Comparison of ENCODE assay signal across 1 cellular context in genomic region chr20:33857722-33858563, GRCh38.
TF ChIP-seq lines count a peak whose summit lies in the region.

No MANE protein-coding gene starts in this region.

TF ChIP-seq in HepG2, 621 proteins besides CTCF, POLR2A, EP300 and RAD21 (continues in another document):
- no peak for TF ChIP-seq STAG1 (CRISPR knock-in tag; IDR thresholded peaks at IDR 0.05)
- no peak for TF ChIP-seq MXD4 (CRISPR knock-in tag; IDR thresholded peaks at IDR 0.05)
- TF ChIP-seq, protein P1, sequence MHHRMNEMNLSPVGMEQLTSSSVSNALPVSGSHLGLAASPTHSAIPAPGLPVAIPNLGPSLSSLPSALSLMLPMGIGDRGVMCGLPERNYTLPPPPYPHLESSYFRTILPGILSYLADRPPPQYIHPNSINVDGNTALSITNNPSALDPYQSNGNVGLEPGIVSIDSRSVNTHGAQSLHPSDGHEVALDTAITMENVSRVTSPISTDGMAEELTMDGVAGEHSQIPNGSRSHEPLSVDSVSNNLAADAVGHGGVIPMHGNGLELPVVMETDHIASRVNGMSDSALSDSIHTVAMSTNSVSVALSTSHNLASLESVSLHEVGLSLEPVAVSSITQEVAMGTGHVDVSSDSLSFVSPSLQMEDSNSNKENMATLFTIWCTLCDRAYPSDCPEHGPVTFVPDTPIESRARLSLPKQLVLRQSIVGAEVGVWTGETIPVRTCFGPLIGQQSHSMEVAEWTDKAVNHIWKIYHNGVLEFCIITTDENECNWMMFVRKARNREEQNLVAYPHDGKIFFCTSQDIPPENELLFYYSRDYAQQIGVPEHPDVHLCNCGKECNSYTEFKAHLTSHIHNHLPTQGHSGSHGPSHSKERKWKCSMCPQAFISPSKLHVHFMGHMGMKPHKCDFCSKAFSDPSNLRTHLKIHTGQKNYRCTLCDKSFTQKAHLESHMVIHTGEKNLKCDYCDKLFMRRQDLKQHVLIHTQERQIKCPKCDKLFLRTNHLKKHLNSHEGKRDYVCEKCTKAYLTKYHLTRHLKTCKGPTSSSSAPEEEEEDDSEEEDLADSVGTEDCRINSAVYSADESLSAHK (CRISPR knock-in tag; IDR thresholded peaks at IDR 0.05; ENCODE audit: borderline replicate concordance): no peak
- TF ChIP-seq ZNF577 (CRISPR knock-in tag; IDR thresholded peaks at IDR 0.05; ENCODE audit: borderline replicate concordance, low read depth): no peak
- peak; percentile 44; the same call in 1 of the 2 replicates for TF ChIP-seq KDM5B (CRISPR knock-in tag; IDR thresholded peaks at IDR 0.05; ENCODE audit: borderline replicate concordance)
- no peak for TF ChIP-seq HIVEP1 (CRISPR knock-in tag; IDR thresholded peaks at IDR 0.05)
- no peak for TF ChIP-seq BORCS8-MEF2B (CRISPR knock-in tag; IDR thresholded peaks at IDR 0.05)
- no peak for TF ChIP-seq CEBPB (IDR thresholded peaks at IDR 0.05; ENCODE audit: borderline replicate concordance, low read depth, low read length)
- no peak for TF ChIP-seq NCOA1 (CRISPR knock-in tag; IDR thresholded peaks at IDR 0.05)
- no peak for TF ChIP-seq KDM6A (CRISPR knock-in tag; IDR thresholded peaks at IDR 0.05; ENCODE audit: low read depth)
- no peak for TF ChIP-seq ZFP37 (CRISPR knock-in tag; IDR thresholded peaks at IDR 0.05; ENCODE audit: borderline replicate concordance)
- TF ChIP-seq PLRG1 (conservative IDR thresholded peaks at IDR 0.05): no peak
- TF ChIP-seq FOXK2 (IDR thresholded peaks at IDR 0.05): no peak
- TF ChIP-seq ZFP90 (CRISPR knock-in tag; IDR thresholded peaks at IDR 0.05; ENCODE audit: borderline replicate concordance): no peak
- TF ChIP-seq MIER2 (CRISPR knock-in tag; IDR thresholded peaks at IDR 0.05): no peak
- no peak for TF ChIP-seq ATF1 (CRISPR knock-in tag; IDR thresholded peaks at IDR 0.05)
- no peak for TF ChIP-seq ZNF446 (CRISPR knock-in tag; IDR thresholded peaks at IDR 0.05)
- TF ChIP-seq ETV6 (CRISPR knock-in tag; conservative IDR thresholded peaks at IDR 0.05): no peak
- TF ChIP-seq TBL1XR1 (IDR thresholded peaks at IDR 0.05; ENCODE audit: borderline replicate concordance, low read length, partially characterized antibody): no peak
- no peak for TF ChIP-seq HCFC1 (IDR thresholded peaks at IDR 0.05; ENCODE audit: low read depth, low read length)
- TF ChIP-seq NR2C2 (CRISPR knock-in tag; IDR thresholded peaks at IDR 0.05; ENCODE audit: borderline replicate concordance): no peak
- TF ChIP-seq, protein P2, sequence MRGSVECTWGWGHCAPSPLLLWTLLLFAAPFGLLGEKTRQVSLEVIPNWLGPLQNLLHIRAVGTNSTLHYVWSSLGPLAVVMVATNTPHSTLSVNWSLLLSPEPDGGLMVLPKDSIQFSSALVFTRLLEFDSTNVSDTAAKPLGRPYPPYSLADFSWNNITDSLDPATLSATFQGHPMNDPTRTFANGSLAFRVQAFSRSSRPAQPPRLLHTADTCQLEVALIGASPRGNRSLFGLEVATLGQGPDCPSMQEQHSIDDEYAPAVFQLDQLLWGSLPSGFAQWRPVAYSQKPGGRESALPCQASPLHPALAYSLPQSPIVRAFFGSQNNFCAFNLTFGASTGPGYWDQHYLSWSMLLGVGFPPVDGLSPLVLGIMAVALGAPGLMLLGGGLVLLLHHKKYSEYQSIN (CRISPR knock-in tag; IDR thresholded peaks at IDR 0.05; ENCODE audit: borderline replicate concordance): no peak
- TF ChIP-seq, protein P3, sequence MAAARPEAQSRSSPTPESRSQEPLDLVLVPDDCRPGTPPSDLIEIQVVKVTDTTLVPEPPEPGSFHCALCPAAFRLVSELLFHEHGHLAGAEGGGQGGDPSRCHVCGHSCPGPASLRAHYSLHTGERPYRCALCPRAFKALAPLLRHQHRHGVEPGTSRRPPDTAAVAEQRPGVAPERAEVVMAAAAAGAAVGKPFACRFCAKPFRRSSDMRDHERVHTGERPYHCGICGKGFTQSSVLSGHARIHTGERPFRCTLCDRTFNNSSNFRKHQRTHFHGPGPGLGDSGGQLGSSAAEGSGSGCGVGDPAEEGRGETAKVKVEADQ (CRISPR knock-in tag; IDR thresholded peaks at IDR 0.05; ENCODE audit: borderline replicate concordance): no peak
- no peak for TF ChIP-seq CENPX (CRISPR knock-in tag; IDR thresholded peaks at IDR 0.05)
- no peak for TF ChIP-seq ELF1 (CRISPR knock-in tag; IDR thresholded peaks at IDR 0.05)
- TF ChIP-seq ZNF235 (CRISPR knock-in tag; IDR thresholded peaks at IDR 0.05; ENCODE audit: borderline replicate concordance): no peak
- no peak for TF ChIP-seq NBN (conservative IDR thresholded peaks at IDR 0.05)
- TF ChIP-seq ZMYM2 (CRISPR knock-in tag; IDR thresholded peaks at IDR 0.05): no peak
- no peak for TF ChIP-seq ZNF383 (CRISPR knock-in tag; IDR thresholded peaks at IDR 0.05; ENCODE audit: borderline replicate concordance)
- TF ChIP-seq ZFP36 (IDR thresholded peaks at IDR 0.05; ENCODE audit: borderline replicate concordance, low read depth, low read length, partially characterized antibody): no peak
- no peak for TF ChIP-seq KDM4B (CRISPR knock-in tag; IDR thresholded peaks at IDR 0.05)
- TF ChIP-seq SMARCC2 (IDR thresholded peaks at IDR 0.05): no peak
- TF ChIP-seq ZNF777 (CRISPR knock-in tag; IDR thresholded peaks at IDR 0.05): no peak
- no peak for TF ChIP-seq PRDM15 (CRISPR knock-in tag; IDR thresholded peaks at IDR 0.05)
- TF ChIP-seq, protein P4, sequence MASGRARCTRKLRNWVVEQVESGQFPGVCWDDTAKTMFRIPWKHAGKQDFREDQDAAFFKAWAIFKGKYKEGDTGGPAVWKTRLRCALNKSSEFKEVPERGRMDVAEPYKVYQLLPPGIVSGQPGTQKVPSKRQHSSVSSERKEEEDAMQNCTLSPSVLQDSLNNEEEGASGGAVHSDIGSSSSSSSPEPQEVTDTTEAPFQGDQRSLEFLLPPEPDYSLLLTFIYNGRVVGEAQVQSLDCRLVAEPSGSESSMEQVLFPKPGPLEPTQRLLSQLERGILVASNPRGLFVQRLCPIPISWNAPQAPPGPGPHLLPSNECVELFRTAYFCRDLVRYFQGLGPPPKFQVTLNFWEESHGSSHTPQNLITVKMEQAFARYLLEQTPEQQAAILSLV (CRISPR knock-in tag; IDR thresholded peaks at IDR 0.05; ENCODE audit: borderline replicate concordance): 0 out of 2 replicates have a peak, but pooled peaks have one; percentile 26
- no peak for TF ChIP-seq ZNF280D (CRISPR knock-in tag; IDR thresholded peaks at IDR 0.05)
- TF ChIP-seq ASH2L (IDR thresholded peaks at IDR 0.05; ENCODE audit: insufficient read length, low read depth, low read length): no peak
- TF ChIP-seq NFKB2 (CRISPR knock-in tag; IDR thresholded peaks at IDR 0.05; ENCODE audit: borderline replicate concordance): no peak
- TF ChIP-seq JUNB (CRISPR knock-in tag; IDR thresholded peaks at IDR 0.05; ENCODE audit: borderline replicate concordance): peak; percentile 13; the same call in 1 of the 2 replicates
- no peak for TF ChIP-seq ZNF234 (CRISPR knock-in tag; conservative IDR thresholded peaks at IDR 0.05)
- TF ChIP-seq CBX5 (CRISPR knock-in tag; IDR thresholded peaks at IDR 0.05; ENCODE audit: borderline replicate concordance): no peak
- TF ChIP-seq PAF1 (CRISPR knock-in tag; IDR thresholded peaks at IDR 0.05): peak; percentile 4; the same call in 1 of the 2 replicates
- no peak for TF ChIP-seq TFE3 (CRISPR knock-in tag; IDR thresholded peaks at IDR 0.05)
- 0 out of 2 replicates have a peak, but pooled peaks have one; percentile 62 for TF ChIP-seq KLF13 (CRISPR knock-in tag; IDR thresholded peaks at IDR 0.05)
- TF ChIP-seq RBM22 (optimal IDR thresholded peaks at IDR 0.05; ENCODE audit: low read length): peak; percentile 84
- no peak for TF ChIP-seq HNF1A (IDR thresholded peaks at IDR 0.05; ENCODE audit: low read depth)
- TF ChIP-seq HNF1A (CRISPR knock-in tag; IDR thresholded peaks at IDR 0.05; ENCODE audit: borderline replicate concordance): no peak
- TF ChIP-seq PHF21A (CRISPR knock-in tag; IDR thresholded peaks at IDR 0.05): no peak
- no peak for TF ChIP-seq DNMT3B (CRISPR knock-in tag; conservative IDR thresholded peaks at IDR 0.05)
